ENCODE assay signal across 1 cellular context in the genomic region with DNA sequence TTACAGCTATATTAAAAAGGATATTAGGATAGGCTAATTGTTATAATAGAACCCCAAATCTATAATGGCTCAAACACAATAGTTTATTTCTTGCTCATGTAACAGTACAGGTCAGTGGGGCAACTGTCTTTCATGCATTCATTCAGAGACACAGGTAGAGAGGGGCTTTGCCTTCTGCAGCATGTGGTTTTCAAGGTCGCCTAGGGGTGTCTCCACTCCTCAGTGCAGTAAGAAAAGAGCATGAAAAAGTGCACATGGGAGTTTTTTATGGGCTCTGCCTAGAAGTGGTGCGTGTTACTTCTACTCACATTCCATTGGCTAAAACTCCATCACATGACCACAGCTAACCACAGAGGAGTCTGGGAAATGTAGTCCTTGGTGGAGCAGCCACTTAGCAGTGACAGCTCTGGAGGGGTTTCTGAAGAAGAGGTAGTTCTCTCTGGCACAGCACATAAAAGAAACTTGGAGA.
TF ChIP-seq lines count a peak whose summit lies in the region.

No MANE protein-coding gene starts in this region.

TF ChIP-seq in HepG2, 621 proteins besides CTCF, POLR2A, EP300 and RAD21 (continued from another document and continues in another):
- peak; percentile 30; the same call in 1 of the 2 replicates for TF ChIP-seq ARID5B (CRISPR knock-in tag; IDR thresholded peaks at IDR 0.05)
- TF ChIP-seq MNT (IDR thresholded peaks at IDR 0.05), result peak; percentile 30; the same call in 1 of the 2 replicates
- TF ChIP-seq CBFB (CRISPR knock-in tag; IDR thresholded peaks at IDR 0.05), result peak; percentile 27; the same call in 1 of the 2 replicates
- TF ChIP-seq, protein P1, sequence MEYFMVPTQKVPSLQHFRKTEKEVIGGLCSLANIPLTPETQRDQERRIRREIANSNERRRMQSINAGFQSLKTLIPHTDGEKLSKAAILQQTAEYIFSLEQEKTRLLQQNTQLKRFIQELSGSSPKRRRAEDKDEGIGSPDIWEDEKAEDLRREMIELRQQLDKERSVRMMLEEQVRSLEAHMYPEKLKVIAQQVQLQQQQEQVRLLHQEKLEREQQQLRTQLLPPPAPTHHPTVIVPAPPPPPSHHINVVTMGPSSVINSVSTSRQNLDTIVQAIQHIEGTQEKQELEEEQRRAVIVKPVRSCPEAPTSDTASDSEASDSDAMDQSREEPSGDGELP (IDR thresholded peaks at IDR 0.05; ENCODE audit: borderline replicate concordance, low read depth), result no peak
- no peak for TF ChIP-seq NFIB (CRISPR knock-in tag; IDR thresholded peaks at IDR 0.05; ENCODE audit: borderline replicate concordance)
- no peak for TF ChIP-seq ZNF138 (CRISPR knock-in tag; IDR thresholded peaks at IDR 0.05; ENCODE audit: low read depth)
- peak; percentile 84 for TF ChIP-seq HCFC1 (IDR thresholded peaks at IDR 0.05; ENCODE audit: low read depth, low read length)
- peak; percentile 35; the same call in 1 of the 2 replicates for TF ChIP-seq RXRB (CRISPR knock-in tag; IDR thresholded peaks at IDR 0.05; ENCODE audit: borderline replicate concordance)
- TF ChIP-seq ZNF143 (CRISPR knock-in tag; IDR thresholded peaks at IDR 0.05), result peak; percentile 95
- TF ChIP-seq BRD4 (CRISPR knock-in tag; IDR thresholded peaks at IDR 0.05), result no peak
- TF ChIP-seq UBTF (CRISPR knock-in tag; IDR thresholded peaks at IDR 0.05), result no peak
- peak; percentile 73 for TF ChIP-seq KAT8 (CRISPR knock-in tag; IDR thresholded peaks at IDR 0.05)
- TF ChIP-seq GABPB1 (CRISPR knock-in tag; IDR thresholded peaks at IDR 0.05), result peak; percentile 22; the same call in 1 of the 2 replicates
- no peak for TF ChIP-seq TOPORS (CRISPR knock-in tag; IDR thresholded peaks at IDR 0.05)
- TF ChIP-seq ZNF564 (CRISPR knock-in tag; IDR thresholded peaks at IDR 0.05), result no peak
- no peak for TF ChIP-seq ZNF569 (CRISPR knock-in tag; IDR thresholded peaks at IDR 0.05; ENCODE audit: borderline replicate concordance)
- TF ChIP-seq JUNB (CRISPR knock-in tag; IDR thresholded peaks at IDR 0.05; ENCODE audit: borderline replicate concordance), result no peak
- TF ChIP-seq CREB1 (IDR thresholded peaks at IDR 0.05), result no peak
- peak; percentile 85 for TF ChIP-seq CREB1 (CRISPR knock-in tag; IDR thresholded peaks at IDR 0.05)
- TF ChIP-seq MED1 (CRISPR knock-in tag; IDR thresholded peaks at IDR 0.05), result peak; percentile 65
- peak; percentile 12; the same call in 1 of the 2 replicates for TF ChIP-seq NR2F6 (IDR thresholded peaks at IDR 0.05)
- TF ChIP-seq NR2F6 (CRISPR knock-in tag; IDR thresholded peaks at IDR 0.05), result peak; percentile 30; the same call in 1 of the 2 replicates
- TF ChIP-seq MXI1 (IDR thresholded peaks at IDR 0.05; ENCODE audit: borderline replicate concordance, low read depth, low read length), result peak; percentile 70; the same call in 1 of the 3 replicates
- TF ChIP-seq ZNF432 (CRISPR knock-in tag; IDR thresholded peaks at IDR 0.05; ENCODE audit: borderline replicate concordance), result no peak
- TF ChIP-seq NFATC3 (CRISPR knock-in tag; IDR thresholded peaks at IDR 0.05), result no peak
- TF ChIP-seq ZNF75D (CRISPR knock-in tag; IDR thresholded peaks at IDR 0.05; ENCODE audit: borderline replicate concordance), result no peak
- 0 out of 2 replicates have a peak, but pooled peaks have one; percentile 23 for TF ChIP-seq SALL1 (CRISPR knock-in tag; IDR thresholded peaks at IDR 0.05)
- peak; percentile 46 for TF ChIP-seq TARDBP (CRISPR knock-in tag; IDR thresholded peaks at IDR 0.05)
- no peak for TF ChIP-seq ZNF34 (CRISPR knock-in tag; IDR thresholded peaks at IDR 0.05; ENCODE audit: borderline replicate concordance)
- TF ChIP-seq PRDM10 (CRISPR knock-in tag; IDR thresholded peaks at IDR 0.05; ENCODE audit: low read depth), result 0 out of 2 replicates have a peak, but pooled peaks have one; percentile 34
- no peak for TF ChIP-seq ZNF441 (CRISPR knock-in tag; IDR thresholded peaks at IDR 0.05; ENCODE audit: borderline replicate concordance)
- TF ChIP-seq, protein P2, sequence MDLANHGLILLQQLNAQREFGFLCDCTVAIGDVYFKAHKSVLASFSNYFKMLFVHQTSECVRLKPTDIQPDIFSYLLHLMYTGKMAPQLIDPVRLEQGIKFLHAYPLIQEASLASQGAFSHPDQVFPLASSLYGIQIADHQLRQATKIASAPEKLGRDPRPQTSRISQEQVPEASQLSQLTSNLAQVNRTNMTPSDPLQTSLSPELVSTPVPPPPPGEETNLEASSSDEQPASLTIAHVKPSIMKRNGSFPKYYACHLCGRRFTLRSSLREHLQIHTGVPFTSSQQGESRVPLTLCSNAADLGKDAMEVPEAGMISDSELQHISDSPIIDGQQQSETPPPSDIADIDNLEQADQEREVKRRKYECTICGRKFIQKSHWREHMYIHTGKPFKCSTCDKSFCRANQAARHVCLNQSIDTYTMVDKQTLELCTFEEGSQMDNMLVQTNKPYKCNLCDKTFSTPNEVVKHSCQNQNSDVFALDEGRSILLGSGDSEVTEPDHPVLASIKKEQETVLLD (CRISPR knock-in tag; IDR thresholded peaks at IDR 0.05; ENCODE audit: low read depth), result no peak
- TF ChIP-seq SUZ12 (IDR thresholded peaks at IDR 0.05; ENCODE audit: low read depth, low read length), result peak; percentile 59
- TF ChIP-seq KLF12 (CRISPR knock-in tag; IDR thresholded peaks at IDR 0.05; ENCODE audit: borderline replicate concordance), result no peak
- TF ChIP-seq MTF2 (CRISPR knock-in tag; IDR thresholded peaks at IDR 0.05; ENCODE audit: borderline replicate concordance), result no peak
- no peak for TF ChIP-seq XBP1 (CRISPR knock-in tag; IDR thresholded peaks at IDR 0.05)
- TF ChIP-seq SATB2 (CRISPR knock-in tag; IDR thresholded peaks at IDR 0.05), result no peak
- no peak for TF ChIP-seq KLF11 (CRISPR knock-in tag; IDR thresholded peaks at IDR 0.05)
- 0 out of 2 replicates have a peak, but pooled peaks have one; percentile 22 for TF ChIP-seq BCL6 (CRISPR knock-in tag; IDR thresholded peaks at IDR 0.05)
- peak; percentile 53 for TF ChIP-seq HOMEZ (CRISPR knock-in tag; IDR thresholded peaks at IDR 0.05; ENCODE audit: low read depth)
- peak; percentile 73 for TF ChIP-seq ZNF574 (CRISPR knock-in tag; IDR thresholded peaks at IDR 0.05)
